ENCODE assay signal across 8 cellular contexts in genomic region chr6:124962617-124963415, GRCh38. TPM values are rescaled to one million over a fixed set of nuclear protein-coding genes. Genes with fewer than 3 reads are reported as not detected.
DNase-seq lines count a peak whose midpoint lies in the region; ATAC-seq and TF ChIP-seq lines count a peak whose summit lies in the region.

No MANE protein-coding gene starts in this region.

- H3K36me3 ChIP-seq in SK-N-SH (replicated peaks in 1 of 2; ENCODE audit: control insufficient read depth in 1 of 2, insufficient read depth in 2 of 2, low read length in 1 of 2) (no peaks in the 10 kb centered on the region), left ventricle myocardium inferior (no peaks in the 10 kb centered on the region), osteoblast (ENCODE audit: insufficient read depth, low read length) (peaks cover 4% of the 10 kb centered on the region)

- CTCF ChIA-PET in SK-N-SH (lab: Yijun Ruan, JAX): interaction anchor here (1.5 kb wide), 1 partner anchor 151 kb away, joined by 5 read pairs; no protein-coding TSS in a partner anchor

- no peaks in the 10 kb centered on the region for H3K9me2 ChIP-seq in SK-N-SH

- no peaks in the 10 kb centered on the region for H3F3A ChIP-seq in SK-N-SH (replicated peaks; ENCODE audit: insufficient read depth)

- DNase-seq in SK-N-SH (peak; percentile 26), HuH-7.5 (ENCODE audit: low spot score) (peak; percentile 35), amniotic epithelial cell (ENCODE audit: low read depth) (peak; percentile 38), left ventricle myocardium inferior (peak; percentile 33), osteoblast (ENCODE audit: insufficient read length, low spot score, missing footprints) (peak; percentile 86), NCI-H1694 (lab: John Stamatoyannopoulos, UW) (no peak)

- TF ChIP-seq EP300 in SK-N-SH (IDR thresholded peaks at IDR 0.05; ENCODE audit: borderline replicate concordance in 1 of 2, low read depth in 1 of 2, low read length in 1 of 2): no peak

- no peaks in the 10 kb centered on the region for H3K79me2 ChIP-seq in SK-N-SH (ENCODE audit: insufficient read depth)
- H3K79me2 ChIP-seq in osteoblast (ENCODE audit: insufficient read depth, low read length): peaks cover 62% of the 10 kb centered on the region

- no peaks in the 10 kb centered on the region for H4K20me1 ChIP-seq in SK-N-SH (ENCODE audit: insufficient read depth)
- peaks cover 11% of the 10 kb centered on the region for H4K20me1 ChIP-seq in osteoblast (ENCODE audit: insufficient read depth, low read length)

- H3K9ac ChIP-seq in SK-N-SH: peak overlapping the region; percentile 34; the same call in 1 of the 2 replicates

- H2AFZ ChIP-seq in SK-N-SH (ENCODE audit: low read depth) (no peak overlapping the region; the same call in 1 of the 2 replicates), osteoblast (ENCODE audit: low read length) (peak overlapping the region; percentile 67)

- 0% methylated on average over 3 of the region's 67 CpGs for WGBS in SK-N-SH (ENCODE audit: low lambda C conversion rate)

- H3K4me1 ChIP-seq in SK-N-SH (ENCODE audit: control insufficient read depth in 1 of 2, insufficient read depth in 2 of 2, low read depth in 1 of 2, low read length in 1 of 2): no peaks in the 10 kb centered on the region; a peak in 1 of 4 replicates
- peaks cover 66% of the 10 kb centered on the region for H3K4me1 ChIP-seq in left ventricle myocardium inferior
- peaks cover 40% of the 10 kb centered on the region for H3K4me1 ChIP-seq in osteoblast (ENCODE audit: insufficient read depth, low read length)

- peaks cover 14% of the 10 kb centered on the region for H3K27me3 ChIP-seq in SK-N-SH (ENCODE audit: insufficient read depth)
- H3K27me3 ChIP-seq in left ventricle myocardium inferior (ENCODE audit: low read depth): no peaks in the 10 kb centered on the region
- no peaks in the 10 kb centered on the region for H3K27me3 ChIP-seq in osteoblast (ENCODE audit: insufficient read depth, low read length)

- TF ChIP-seq CTCF in SK-N-SH (IDR thresholded peaks at IDR 0.05) (no peak), left ventricle myocardium inferior (IDR thresholded peaks at IDR 0.05; ENCODE audit: borderline replicate concordance) (peak; percentile 29), osteoblast (IDR thresholded peaks at IDR 0.05; ENCODE audit: extremely low read depth, low read depth, low read length) (peak; percentile 11)

- H3K27ac ChIP-seq in SK-N-SH (ENCODE audit: low read depth in 2 of 2, low read length in 1 of 2) (peak overlapping the region in 1 of 2 experiments; percentile 4; a peak in 1 of 4 replicates), left ventricle myocardium inferior (replicated peaks) (peak overlapping the region; percentile 93), osteoblast (ENCODE audit: low read depth, low read length) (peak overlapping the region; percentile 89)

- no peak for TF ChIP-seq RAD21 in SK-N-SH (IDR thresholded peaks at IDR 0.05; ENCODE audit: low read length)

- ATAC-seq in SK-N-SH treated with all-trans-retinoic acid at 6 μM for 48 hours: no peak; the same call in 2 of the 3 replicates
- no peak for ATAC-seq in HG03108 (IDR thresholded peaks at IDR 0.05; ENCODE audit: unreplicated experiment)

- H3K4me3 ChIP-seq in SK-N-SH (ENCODE audit: low read depth in 2 of 2, low read length in 1 of 2) (peak overlapping the region; percentile 34 to 58; a peak in 3 of 4 replicates), left ventricle myocardium inferior (peak overlapping the region; percentile 91), osteoblast (ENCODE audit: insufficient read depth, low read length) (peak overlapping the region; percentile 90)

- intact Hi-C loops in left ventricle myocardium inferior (cut with micrococcal nuclease): no loop called here

- POLR2A ChIA-PET in SK-N-SH (lab: Yijun Ruan, JAX): no interaction called here

- H3K4me2 ChIP-seq in SK-N-SH: peak overlapping the region; percentile 26; the same call in 1 of the 2 replicates
- H3K4me2 ChIP-seq in osteoblast (ENCODE audit: insufficient read depth, low read length): peak overlapping the region; percentile 94

- no peaks in the 10 kb centered on the region for H3K9me3 ChIP-seq in SK-N-SH
- H3K9me3 ChIP-seq in left ventricle myocardium inferior (replicated peaks): no peaks in the 10 kb centered on the region
- H3K9me3 ChIP-seq in osteoblast (ENCODE audit: low read depth, low read length): no peaks in the 10 kb centered on the region

TF ChIP-seq in SK-N-SH, 30 proteins besides CTCF, POLR2A, EP300 and RAD21:
- TF ChIP-seq FOXM1 (IDR thresholded peaks at IDR 0.05; ENCODE audit: low read depth): no peak
- TF ChIP-seq FOSL2 (IDR thresholded peaks at IDR 0.05; ENCODE audit: borderline replicate concordance, low read depth): no peak
- no peak for TF ChIP-seq RXRA (IDR thresholded peaks at IDR 0.05; ENCODE audit: borderline replicate concordance, low read depth)
- TF ChIP-seq MXI1 (IDR thresholded peaks at IDR 0.05; ENCODE audit: low read depth, low read length): no peak
- no peak for TF ChIP-seq SMC3 (IDR thresholded peaks at IDR 0.05; ENCODE audit: low read depth, low read length)
- no peak for TF ChIP-seq NFIC (IDR thresholded peaks at IDR 0.05; ENCODE audit: borderline replicate concordance)
- TF ChIP-seq RFX5 (IDR thresholded peaks at IDR 0.05; ENCODE audit: low read length): no peak
- no peak for TF ChIP-seq NRF1 (IDR thresholded peaks at IDR 0.05; ENCODE audit: low read depth, low read length)
- TF ChIP-seq RCOR1 (IDR thresholded peaks at IDR 0.05; ENCODE audit: low read length): no peak
- TF ChIP-seq MEF2A (IDR thresholded peaks at IDR 0.05; ENCODE audit: borderline replicate concordance, low read depth): no peak
- no peak for TF ChIP-seq YY1 (IDR thresholded peaks at IDR 0.05; ENCODE audit: low read depth)
- no peak for TF ChIP-seq POLR2AphosphoS5 (IDR thresholded peaks at IDR 0.05; ENCODE audit: low read depth, low read length)
- TF ChIP-seq TAF1 (IDR thresholded peaks at IDR 0.05; ENCODE audit: borderline replicate concordance, low read depth, low read length): no peak
- TF ChIP-seq GATA2 (CRISPR knock-in tag; IDR thresholded peaks at IDR 0.05): no peak

TF ChIP-seq in SK-N-SH treated with all-trans-retinoic acid at 6 μM for 48 hours, 23 proteins besides CTCF, POLR2A, EP300 and RAD21:
- TF ChIP-seq ZC3H10 (CRISPR knock-in tag; IDR thresholded peaks at IDR 0.05): no peak

RNA-seq across cellular contexts. Expression of gene RNF217, which starts 0.6 kb away (rescaled TPM):
- polyA plus RNA-seq in SK-N-SH (2012; rRNA removed): 0.28 and 0.32 TPM in 2 replicates
- polyA plus RNA-seq in SK-N-SH (2012; cell fraction: cytosol; rRNA removed): 0.24 and 0.32 TPM in 2 replicates
- 0.97 and 2.0 TPM in 2 replicates for polyA plus RNA-seq in SK-N-SH (2012; cell fraction: nucleus; rRNA removed)
- total RNA-seq in left ventricle myocardium inferior (14.1 TPM), osteoblast (22.8 and 24.8 TPM in 2 replicates)
